18 cellular contexts compared by ENCODE assay signal in the genomic region with DNA sequence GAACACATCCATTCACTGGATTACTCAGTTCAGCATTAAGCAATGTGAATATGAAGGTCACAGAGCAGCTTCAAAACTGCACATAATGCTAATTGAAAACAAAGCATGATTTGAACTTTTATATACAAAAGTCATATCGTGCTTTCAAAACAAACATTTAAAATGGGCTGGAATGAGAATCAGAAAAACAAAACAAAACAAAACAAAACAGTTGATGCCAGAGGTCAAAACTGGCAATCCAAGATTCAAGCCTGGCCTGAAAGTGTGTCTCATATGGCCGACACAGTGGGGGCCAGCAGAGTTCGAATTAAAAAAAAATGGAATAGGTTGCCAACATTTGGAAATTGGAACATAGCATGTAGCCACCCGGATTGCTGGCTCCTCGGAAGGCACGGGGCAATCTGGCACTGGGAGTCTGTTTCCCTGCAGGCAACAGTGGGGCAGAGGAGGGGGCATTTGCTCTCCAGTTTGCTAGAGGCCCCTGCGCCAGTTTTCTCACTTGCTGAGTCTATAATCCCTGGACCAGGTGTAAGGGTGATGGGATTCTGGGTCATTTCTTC.
"Had no signal": no experiment of that assay in that cellular context is flagged by ENCODE, and none has a peak within 500 bp of the region (broad histone marks: within the 10 kb centered on the region; RNA-seq: fewer than 3 reads in every experiment).

No MANE protein-coding gene starts in this region.

- H3K27me3 ChIP-seq: gastroesophageal sphincter, right lobe of liver, testis, transverse colon had no signal

- DNase-seq: activated CD4-positive, alpha-beta T cell treated with anti-CD3 and anti-CD28 coated beads for 36 hours; activated CD4-positive, CD25-positive, alpha-beta regulatory T cell; activated CD8-positive, alpha-beta memory T cell treated with anti-CD3 and anti-CD28 coated beads, Interleukin-2, amount 10 ng/mL, durations not matched to agents 7 days and 5 days; activated CD8-positive, alpha-beta T cell treated with anti-CD3 and anti-CD28 coated beads, Interleukin-2, amount 10 ng/mL, durations not matched to agents 7 days and 5 days; activated naive CD8-positive, alpha-beta T cell treated with anti-CD3 and anti-CD28 coated beads, Interleukin-2, amount 50 U/mL, for 24 hours; activated T-cell treated with anti-CD3 and anti-CD28 coated beads, Interleukin-2, amount 50 U/mL, for 48 hours; effector memory CD8-positive, alpha-beta T cell; left cardiac atrium; mammary epithelial cell; right lobe of liver; stimulated activated CD4-positive, alpha-beta T cell treated with anti-CD3 and anti-CD28 coated beads, Interleukin-2, amount 100 ng/mL, for 48 hours; stimulated activated naive CD4-positive, alpha-beta T cell treated with Interleukin-2 at 50 U/mL for 16 hours; testis; transverse colon had no signal

- H2AFZ ChIP-seq: hepatocyte had no signal

- H3K27ac ChIP-seq: coronary artery, gastroesophageal sphincter, hepatocyte, neutrophil, right lobe of liver, testis, transverse colon had no signal

- H3K4me2 ChIP-seq: hepatocyte had no signal

- H3K79me2 ChIP-seq: hepatocyte had no signal

- H3K4me3 ChIP-seq: coronary artery, gastroesophageal sphincter, hepatocyte, right lobe of liver, testis, transverse colon had no signal

- ATAC-seq: activated CD4-positive, alpha-beta T cell treated with anti-CD3 and anti-CD28 coated beads for 36 hours; activated CD8-positive, alpha-beta memory T cell treated with anti-CD3 and anti-CD28 coated beads, Interleukin-2, amount 10 ng/mL, durations not matched to agents 7 days and 5 days; activated CD8-positive, alpha-beta T cell treated with anti-CD3 and anti-CD28 coated beads, Interleukin-2, amount 10 ng/mL, durations not matched to agents 7 days and 5 days; activated naive CD8-positive, alpha-beta T cell treated with anti-CD3 and anti-CD28 coated beads, Interleukin-2, amount 50 U/mL, for 24 hours; effector memory CD8-positive, alpha-beta T cell; gastroesophageal sphincter; left cardiac atrium; right lobe of liver had no signal

- H3K36me3 ChIP-seq: gastroesophageal sphincter, neutrophil, right lobe of liver, transverse colon had no signal

- H3K9me3 ChIP-seq: gastroesophageal sphincter, neutrophil, right lobe of liver, testis, transverse colon had no signal

- H3K4me1 ChIP-seq: gastroesophageal sphincter, right lobe of liver, testis had no signal
